ENCODE assay signal across 9 cellular contexts in the genomic region with DNA sequence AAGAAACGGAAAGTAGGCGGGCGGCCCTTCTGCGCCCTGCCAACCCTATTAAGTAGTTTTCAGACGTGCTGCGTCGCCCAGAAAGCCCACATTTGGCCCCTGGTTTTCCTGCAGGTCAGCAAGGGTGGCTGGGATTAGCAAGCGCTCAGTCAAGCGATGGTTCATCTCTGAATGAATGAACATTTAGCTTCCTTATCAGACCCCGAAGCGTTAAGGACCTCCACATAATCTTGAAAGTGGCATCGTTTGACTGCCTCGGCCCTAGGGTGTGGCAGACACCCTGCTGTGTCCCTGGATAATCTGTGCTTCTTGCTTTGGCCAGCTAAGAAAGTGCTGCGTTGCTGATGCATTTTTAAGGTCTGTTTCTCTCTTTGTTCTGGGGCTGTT. TPM values are rescaled to one million over a fixed set of nuclear protein-coding genes. Genes with fewer than 3 reads are reported as not detected.
DNase-seq lines count a peak whose midpoint lies in the region; ATAC-seq and TF ChIP-seq lines count a peak whose summit lies in the region.
"Had no signal": no experiment of that assay in that cellular context is flagged by ENCODE, and none has a peak within 500 bp of the region (broad histone marks: within the 10 kb centered on the region; RNA-seq: fewer than 3 reads in every experiment).

No MANE protein-coding gene starts in this region.

- H3K36me3 ChIP-seq in HCT116 (ENCODE audit: control insufficient read depth in 1 of 2, insufficient read depth in 2 of 2, low read length in 2 of 2) (peaks cover 0 to 5% of the 10 kb centered on the region in 2 experiments; a peak in 2 of 4 replicates), iPS-20b (ENCODE audit: insufficient read depth, low read depth, low read length) (peaks cover 16% of the 10 kb centered on the region), stomach (peaks cover 9 to 25% (median 22%) of the 10 kb centered on the region in 4 donors)

- TF ChIP-seq CTCF in AG10803 (conservative IDR thresholded peaks at IDR 0.05; ENCODE audit: low read length) (no peak), HCT116 (IDR thresholded peaks at IDR 0.05 in 2 of 3, conservative IDR thresholded peaks at IDR 0.05 in 1 of 3; ENCODE audit: borderline replicate concordance in 1 of 3, insufficient read depth in 1 of 3, low read depth in 2 of 3, low read length in 2 of 3) (no peak), stomach (IDR thresholded peaks at IDR 0.05) (no peak)

- peak overlapping the region; percentile 73 for H3K9ac ChIP-seq in HCT116 (ENCODE audit: low read length)
- peak overlapping the region; percentile 63; the same call in 1 of the 2 replicates for H3K9ac ChIP-seq in iPS-20b (ENCODE audit: low read depth, low read length)

- intact Hi-C loops in HCT116 (cut with micrococcal nuclease), result no loop called here
- intact Hi-C loops in activated CD4-positive, alpha-beta memory T cell treated with anti-CD3 and anti-CD28 coated beads for 36 hours (cut with micrococcal nuclease), result loop anchor here (1.0 to 2.0 kb wide), 2 partner anchors 21 to 65 kb away; partner anchors contain the start of gene TOR1A
- intact Hi-C loops in stomach (cut with DNase I; ENCODE audit: low total_unique reads), result no loop called here

- RAD21 ChIA-PET in HCT116 (lab: Charles Lee; ENCODE audit: low non-redundant PET in 1 of 2, low total read pairs in 2 of 2, uncharacterized antibody in 2 of 2, unreplicated experiment in 2 of 2), result no interaction called here

- no peaks in the 10 kb centered on the region for H4K20me1 ChIP-seq in HCT116 (ENCODE audit: insufficient read depth)

- H3K36me3 Mint-ChIP-seq in activated CD4-positive, alpha-beta memory T cell treated with anti-CD3 and anti-CD28 coated beads for 36 hours, result peaks cover 28% of the 10 kb centered on the region

- H3K9me2 ChIP-seq in HCT116 (ENCODE audit: insufficient read depth), result no peaks in the 10 kb centered on the region

- BruUV-seq in HCT116 (replicated peaks; lab: Mats Ljungman, UMichigan), result no TSS peak

- H3K27ac Mint-ChIP-seq in activated CD4-positive, alpha-beta memory T cell treated with anti-CD3 and anti-CD28 coated beads for 36 hours, result peak overlapping the region; percentile 72

- TF ChIP-seq RAD21 in HCT116 (IDR thresholded peaks at IDR 0.05; ENCODE audit: low read depth), result no peak

- CTCF ChIA-PET in HCT116 (lab: Charles Lee), result no interaction called here
- CTCF ChIA-PET in activated CD4-positive, alpha-beta memory T cell treated with anti-CD3 and anti-CD28 coated beads for 36 hours (lab: Charles Lee), result interaction anchor here (1.0 to 2.8 kb wide), 6 partner anchors 8 to 439 kb away, joined by 3 to 10 read pairs (median 5); no protein-coding TSS in a partner anchor

- H3K27ac ChIP-seq in HCT116 (ENCODE audit: low read depth, low read length), result peak overlapping the region; percentile 39; the same call in 1 of the 2 replicates
- H3K27ac ChIP-seq in iPS-20b (ENCODE audit: low read length), result no peak overlapping the region
- H3K27ac ChIP-seq in stomach, result peak overlapping the region; percentile 90 to 95 (median 91)

- no peak for DNase-seq in AG10803 (ENCODE audit: low read depth)
- DNase-seq in HCT116 (ENCODE audit: low read depth, low spot score), result no peak
- DNase-seq in activated CD4-positive, alpha-beta memory T cell treated with anti-CD3 and anti-CD28 coated beads for 36 hours, result no peak
- no peak for DNase-seq in stomach
- no peak for DNase-seq in NCI-H1694 (lab: John Stamatoyannopoulos, UW)
- DNase-seq in NCI-H345 treated with DMSO at 0.1 percent for 48 hours (lab: John Stamatoyannopoulos, UW; ENCODE audit: unreplicated experiment), result no peak

- no peaks in the 10 kb centered on the region for H3K27me3 Mint-ChIP-seq in activated CD4-positive, alpha-beta memory T cell treated with anti-CD3 and anti-CD28 coated beads for 36 hours

- H3K79me2 ChIP-seq in HCT116 (ENCODE audit: insufficient read depth, low read length), result peaks cover 17% of the 10 kb centered on the region; the same call in 1 of the 2 replicates

- H3K27me3 ChIP-seq in HCT116 (ENCODE audit: insufficient read depth, low read length) (no peaks in the 10 kb centered on the region), iPS-20b (ENCODE audit: insufficient read depth, low read length) (no peaks in the 10 kb centered on the region), stomach (no peaks in the 10 kb centered on the region)

- H3K4me1 Mint-ChIP-seq in activated CD4-positive, alpha-beta memory T cell treated with anti-CD3 and anti-CD28 coated beads for 36 hours (ENCODE audit: low read depth), result peaks cover 17% of the 10 kb centered on the region

- ATAC-seq in HCT116 (0 out of 2 replicates have a peak, but pooled peaks have one; percentile 4), HG02870 (IDR thresholded peaks at IDR 0.05; ENCODE audit: unreplicated experiment) (no peak)

- H3K9me3 Mint-ChIP-seq in activated CD4-positive, alpha-beta memory T cell treated with anti-CD3 and anti-CD28 coated beads for 36 hours, result no peaks in the 10 kb centered on the region

- H2AFZ ChIP-seq in HCT116 (ENCODE audit: low read depth, low read length, poor library complexity, severe bottlenecking), result no peak overlapping the region

- POLR2A ChIA-PET in HCT116 (lab: Charles Lee), result no interaction called here
- POLR2A ChIA-PET in activated CD4-positive, alpha-beta memory T cell treated with anti-CD3 and anti-CD28 coated beads for 36 hours (lab: Charles Lee), result interaction anchor here (1.0 kb wide), 2 partner anchors 9 to 20 kb away, joined by 4 read pairs; partner anchors contain the start of gene TOR1A

- TF ChIP-seq POLR2A in HCT116 (IDR thresholded peaks at IDR 0.05; ENCODE audit: borderline replicate concordance, extremely low read depth, insufficient read depth, insufficient read length), result no peak
- TF ChIP-seq POLR2A in stomach (IDR thresholded peaks at IDR 0.05), result no peak

- TF ChIP-seq EP300 in stomach (IDR thresholded peaks at IDR 0.05), result no peak

- no peaks in the 10 kb centered on the region for H3K9me3 ChIP-seq in HCT116 (ENCODE audit: control insufficient read depth in 1 of 2, insufficient read depth in 1 of 2, low read depth in 1 of 2, low read length in 2 of 2)
- H3K9me3 ChIP-seq in iPS-20b (ENCODE audit: insufficient read depth, low read depth, low read length), result no peaks in the 10 kb centered on the region
- no peaks in the 10 kb centered on the region for H3K9me3 ChIP-seq in stomach

- H3K4me1 ChIP-seq in HCT116 (ENCODE audit: control insufficient read depth in 1 of 2, insufficient read depth in 2 of 2, low read length in 2 of 2), result peaks cover 4 to 8% of the 10 kb centered on the region in 2 experiments; a peak in 3 of 4 replicates
- H3K4me1 ChIP-seq in iPS-20b (ENCODE audit: insufficient read depth, low read length), result peaks cover 4% of the 10 kb centered on the region; the same call in 1 of the 2 replicates
- H3K4me1 ChIP-seq in stomach, result peaks cover 9 to 40% (median 22%) of the 10 kb centered on the region in 4 donors

- peak overlapping the region; percentile 84 for H3K4me3 Mint-ChIP-seq in activated CD4-positive, alpha-beta memory T cell treated with anti-CD3 and anti-CD28 coated beads for 36 hours

- H3K4me3 ChIP-seq in AG10803 (ENCODE audit: low read length) (peak overlapping the region; percentile 75), HCT116 (replicated peaks in 1 of 2; ENCODE audit: low read depth in 1 of 2, low read length in 2 of 2) (peak overlapping the region; percentile 76 to 88), iPS-20b (ENCODE audit: low read length) (peak overlapping the region; percentile 80), stomach (peak overlapping the region; percentile 83 to 99 (median 92))

- WGBS in stomach, 5 donors, result 0 to 2% (median 1%) methylated on average over 14 of the region's 14 CpGs

- peak overlapping the region; percentile 84 for H3K4me2 ChIP-seq in HCT116 (ENCODE audit: low read length)

TF ChIP-seq in HCT116, 20 proteins besides CTCF, POLR2A, EP300 and RAD21:
- TF ChIP-seq SIN3A (IDR thresholded peaks at IDR 0.05; ENCODE audit: low read depth) (0 out of 2 replicates have a peak, but pooled peaks have one; percentile 9), ZFX (IDR thresholded peaks at IDR 0.05) (no peak)

RNA-seq across cellular contexts. Expression of gene TOR1B, which starts 0.7 kb away (rescaled TPM):
- 19.0 TPM for total RNA-seq in HCT116 (2021; ENCODE audit: unreplicated experiment)
- polyA plus RNA-seq in HCT116 (2012), result 12.2 and 13.8 TPM in 2 replicates
- 10 to 100 TPM; 20.6 to 23.0 TPM for total RNA-seq in activated CD4-positive, alpha-beta memory T cell treated with anti-CD3 and anti-CD28 coated beads for 36 hours
- total RNA-seq in stomach, result 100 to 1,000 TPM in 1 of 5 donors, 10 to 100 TPM in 3, 1 to 10 TPM in 1; 6.7 to 151 (median 30.7) TPM
- 10 to 100 TPM in 2 of 3 donors, 1 to 10 TPM in 1; 4.7 to 13.0 (median 11.1) TPM for polyA plus RNA-seq in stomach

RNA-seq across cellular contexts. Expression of gene TOR1A, which starts 20.3 kb away (rescaled TPM):
- total RNA-seq in HCT116 (2021; ENCODE audit: unreplicated experiment) (24.4 TPM), stomach (10 to 100 TPM in 4 of 5 donors, 1 to 10 TPM in 1; 6.4 to 77.6 (median 28.1) TPM)
- polyA plus RNA-seq in HCT116 (2012), result 19.7 and 24.7 TPM in 2 replicates
- 10 to 100 TPM; 38.5 to 41.6 TPM for total RNA-seq in activated CD4-positive, alpha-beta memory T cell treated with anti-CD3 and anti-CD28 coated beads for 36 hours
- 10 to 100 TPM; 13.9 to 18.3 (median 16.6) TPM for polyA plus RNA-seq in stomach

RNA-seq across cellular contexts. Expression of gene C9orf78, which starts 31.4 kb away (rescaled TPM):
- total RNA-seq in HCT116 (2021; ENCODE audit: unreplicated experiment) (41.4 TPM), stomach (10 to 100 TPM; 18.7 to 62.0 (median 31.7) TPM)
- polyA plus RNA-seq in HCT116 (2012), result 43.3 and 43.5 TPM in 2 replicates
- 10 to 100 TPM; 43.6 to 47.0 TPM for total RNA-seq in activated CD4-positive, alpha-beta memory T cell treated with anti-CD3 and anti-CD28 coated beads for 36 hours
- polyA plus RNA-seq in stomach, result 10 to 100 TPM; 54.5 to 67.5 (median 55.3) TPM

RNA-seq across cellular contexts. Expression of gene USP20, which starts 31.6 kb away (rescaled TPM):
- total RNA-seq in HCT116 (2021; ENCODE audit: unreplicated experiment) (16.8 TPM), stomach (10 to 100 TPM in 3 of 5 donors, 1 to 10 TPM in 2; 7.3 to 52.1 (median 16.9) TPM)
- 12.8 and 16.3 TPM in 2 replicates for polyA plus RNA-seq in HCT116 (2012)
- total RNA-seq in activated CD4-positive, alpha-beta memory T cell treated with anti-CD3 and anti-CD28 coated beads for 36 hours, result 10 to 100 TPM; 51.6 to 55.3 TPM
- polyA plus RNA-seq in stomach, result 10 to 100 TPM; 15.9 to 32.4 (median 17.3) TPM

RNA-seq across cellular contexts. Expression of gene PTGES, which starts 50.8 kb away (rescaled TPM):
- total RNA-seq in HCT116 (2021; ENCODE audit: unreplicated experiment) (17.2 TPM), stomach (1 to 10 TPM in 3 of 5 donors, under 1 TPM in 1, not detected in 1; 0.58 to 3.6 (median 2.6) TPM)
- 16.8 and 19.0 TPM in 2 replicates for polyA plus RNA-seq in HCT116 (2012)
- total RNA-seq in activated CD4-positive, alpha-beta memory T cell treated with anti-CD3 and anti-CD28 coated beads for 36 hours, result not detected
- polyA plus RNA-seq in stomach, result 10 to 100 TPM in 1 of 3 donors, 1 to 10 TPM in 2; 3.7 to 15.3 (median 9.9) TPM
- total RNA-seq: pulmonary artery endothelial cell had no signal
